ENCODE assay signal across 1 cellular context in genomic region chr1:201591981-201592380, GRCh38.
A peak's percentile ranks its signal among the peaks of the same experiment; 100 is the strongest.
TF ChIP-seq lines count a peak whose summit lies in the region.

No MANE protein-coding gene starts in this region.

TF ChIP-seq in GM23338, 12 proteins besides CTCF, POLR2A, EP300 and RAD21:
- TF ChIP-seq ZNF462 (CRISPR knock-in tag; IDR thresholded peaks at IDR 0.05) (peak; percentile 36; the same call in 1 of the 2 replicates), POLR2AphosphoS5 (IDR thresholded peaks at IDR 0.05; ENCODE audit: low read depth) (peak; percentile 41; the same call in 1 of the 2 replicates), REST (IDR thresholded peaks at IDR 0.05; ENCODE audit: unreplicated experiment) (no peak)
